ENCODE assay signal across 16 cellular contexts in genomic region chr2:105783151-105783738, GRCh38. TPM values are rescaled to one million over a fixed set of nuclear protein-coding genes. Genes with fewer than 3 reads are reported as not detected.
DNase-seq lines count a peak whose midpoint lies in the region; ATAC-seq and TF ChIP-seq lines count a peak whose summit lies in the region.
"Had no signal": no experiment of that assay in that cellular context is flagged by ENCODE, and none has a peak within 500 bp of the region (broad histone marks: within the 10 kb centered on the region; RNA-seq: fewer than 3 reads in every experiment).

No MANE protein-coding gene starts in this region.

- no peak for ATAC-seq in activated T-cell treated with anti-CD3 and anti-CD28 coated beads, Interleukin-2, amount 50 U/mL, for 4 hours
- ATAC-seq in activated naive CD8-positive, alpha-beta T cell treated with anti-CD3 and anti-CD28 coated beads, Interleukin-2, amount 50 U/mL, for 24 hours = no peak
- no peak for ATAC-seq in GM21825 (IDR thresholded peaks at IDR 0.05; ENCODE audit: unreplicated experiment)
- ATAC-seq in GM18861 (IDR thresholded peaks at IDR 0.05; ENCODE audit: unreplicated experiment) = no peak
- ATAC-seq: HCT116, heart left ventricle, right lobe of liver had no signal

- peaks cover 11% of the 10 kb centered on the region for H3K36me3 Mint-ChIP-seq in activated T-cell treated with anti-CD3 and anti-CD28 coated beads, Interleukin-2, amount 50 U/mL, for 4 hours (ENCODE audit: insufficient read depth)
- H3K36me3 Mint-ChIP-seq in activated naive CD8-positive, alpha-beta T cell treated with anti-CD3 and anti-CD28 coated beads, Interleukin-2, amount 50 U/mL, for 24 hours (ENCODE audit: low read depth) = peaks cover 26% of the 10 kb centered on the region

- no peak for TF ChIP-seq CTCF in RWPE1 (conservative IDR thresholded peaks at IDR 0.05; ENCODE audit: low read depth)

- H3K4me3 Mint-ChIP-seq in activated T-cell treated with anti-CD3 and anti-CD28 coated beads, Interleukin-2, amount 50 U/mL, for 4 hours = peak overlapping the region; percentile 61
- peak overlapping the region; percentile 62 for H3K4me3 Mint-ChIP-seq in activated naive CD8-positive, alpha-beta T cell treated with anti-CD3 and anti-CD28 coated beads, Interleukin-2, amount 50 U/mL, for 24 hours
- H3K4me3 Mint-ChIP-seq: IgD-negative memory B cell had no signal

- H3K4me1 Mint-ChIP-seq in activated T-cell treated with anti-CD3 and anti-CD28 coated beads, Interleukin-2, amount 50 U/mL, for 4 hours (ENCODE audit: low read depth) = peaks cover 95% of the 10 kb centered on the region
- peaks cover 97% of the 10 kb centered on the region for H3K4me1 Mint-ChIP-seq in activated naive CD8-positive, alpha-beta T cell treated with anti-CD3 and anti-CD28 coated beads, Interleukin-2, amount 50 U/mL, for 24 hours

- no peaks in the 10 kb centered on the region for H3K9me3 Mint-ChIP-seq in activated T-cell treated with anti-CD3 and anti-CD28 coated beads, Interleukin-2, amount 50 U/mL, for 4 hours
- no peaks in the 10 kb centered on the region for H3K9me3 Mint-ChIP-seq in activated naive CD8-positive, alpha-beta T cell treated with anti-CD3 and anti-CD28 coated beads, Interleukin-2, amount 50 U/mL, for 24 hours
- H3K9me3 Mint-ChIP-seq: IgD-negative memory B cell, immature natural killer cell had no signal

- H3K27me3 ChIP-seq in MG63 = no peaks in the 10 kb centered on the region
- H3K27me3 ChIP-seq: heart left ventricle, right lobe of liver, stomach had no signal

- no peaks in the 10 kb centered on the region for H3K36me3 ChIP-seq in MG63
- H3K36me3 ChIP-seq: right lobe of liver had no signal

- H3K27me3 Mint-ChIP-seq in activated T-cell treated with anti-CD3 and anti-CD28 coated beads, Interleukin-2, amount 50 U/mL, for 4 hours (ENCODE audit: low read depth) = no peaks in the 10 kb centered on the region
- H3K27me3 Mint-ChIP-seq in activated naive CD8-positive, alpha-beta T cell treated with anti-CD3 and anti-CD28 coated beads, Interleukin-2, amount 50 U/mL, for 24 hours = no peaks in the 10 kb centered on the region
- H3K27me3 Mint-ChIP-seq: IgD-negative memory B cell had no signal

- H3K9me3 ChIP-seq in MG63 = no peaks in the 10 kb centered on the region
- H3K9me3 ChIP-seq: heart left ventricle, right lobe of liver, stomach had no signal

- H3K27ac Mint-ChIP-seq in activated naive CD8-positive, alpha-beta T cell treated with anti-CD3 and anti-CD28 coated beads, Interleukin-2, amount 50 U/mL, for 24 hours = peak overlapping the region; percentile 81

- CTCF ChIA-PET in RWPE1 (lab: Yijun Ruan, JAX) = no interaction called here

- 0 out of 2 replicates have a peak overlapping the region, but pooled peaks have one; percentile 16 for H3K27ac ChIP-seq in RWPE1
- H3K27ac ChIP-seq: heart left ventricle, right lobe of liver, stomach had no signal

- POLR2A ChIA-PET in RWPE1 (lab: Yijun Ruan, JAX; ENCODE audit: low non-redundant PET) = no interaction called here

- DNase-seq in activated T-cell treated with anti-CD3 and anti-CD28 coated beads, Interleukin-2, amount 50 U/mL, for 4 hours = peak; percentile 44
- DNase-seq in activated T-cell treated with anti-CD3 and anti-CD28 coated beads for 4 hours (no peak), RWPE1 (ENCODE audit: low spot score) (no peak), MG63 (no peak)
- DNase-seq in activated naive CD8-positive, alpha-beta T cell treated with anti-CD3 and anti-CD28 coated beads, Interleukin-2, amount 50 U/mL, for 24 hours = no peak
- peak; percentile 43 to 54 for DNase-seq in stimulated activated CD8-positive, alpha-beta memory T cell treated with anti-CD3 and anti-CD28 coated beads, Interleukin-7, amount 100 ng/mL, for 4 hours (ENCODE audit: low read depth in 2 of 2)
- DNase-seq: heart left ventricle, immature natural killer cell, NCI-H2081, right lobe of liver, RPMI8226, stomach had no signal

- H3K4me3 ChIP-seq in MG63 = no peak overlapping the region
- H3K4me3 ChIP-seq: right lobe of liver, stomach had no signal

RNA-seq across cellular contexts. Expression of gene NCK2, which starts 38.5 kb away (rescaled TPM):
- 10 to 100 TPM; 71.6 to 79.1 (median 73.5) TPM for total RNA-seq in activated T-cell treated with anti-CD3 and anti-CD28 coated beads, Interleukin-2, amount 50 U/mL, for 4 hours
- 7.3 and 23.4 TPM in 2 replicates for total RNA-seq in MG63 (2014; rRNA removed; shearing (Covaris generic); ENCODE audit: low replicate concordance)

Comparison
In these comparisons a context has a peak if more than half of its experiments do, and no peak if none do; other contexts are left out.
1. DNase-seq: peak in activated T-cell treated with anti-CD3 and anti-CD28 coated beads, Interleukin-2, amount 50 U/mL, for 4 hours (single experiment) and stimulated activated CD8-positive, alpha-beta memory T cell treated with anti-CD3 and anti-CD28 coated beads, Interleukin-7, amount 100 ng/mL, for 4 hours (2 of 2); none in activated T-cell treated with anti-CD3 and anti-CD28 coated beads for 4 hours (single experiment), RWPE1 (single experiment), activated naive CD8-positive, alpha-beta T cell treated with anti-CD3 and anti-CD28 coated beads, Interleukin-2, amount 50 U/mL, for 24 hours (single experiment) and MG63 (single experiment).